Comparison of ENCODE assay signal across 10 cellular contexts in genomic region chr16:64144612-64145011, GRCh38.
"Had no signal": no experiment of that assay in that cellular context is flagged by ENCODE, and none has a peak within 500 bp of the region (broad histone marks: within the 10 kb centered on the region; RNA-seq: fewer than 3 reads in every experiment).

No MANE protein-coding gene starts in this region.

- H3K27ac Mint-ChIP-seq: activated CD4-positive, alpha-beta memory T cell treated with anti-CD3 and anti-CD28 coated beads for 36 hours; activated naive CD4-positive, alpha-beta T cell treated with anti-CD3 and anti-CD28 coated beads, Interleukin-2, amount 10 ng/mL, durations not matched to agents 7 days and 5 days; activated T-cell treated with anti-CD3 and anti-CD28 coated beads, Interleukin-2, amount 50 U/mL, for 24 hours; stimulated activated effector memory CD8-positive, alpha-beta T cell treated with anti-CD3 and anti-CD28 coated beads, Interleukin-12 subunit alpha, Interleukin-12 subunit beta, amount 100 ng/mL, for 72 hours had no signal

- H3K27me3 Mint-ChIP-seq: activated CD4-positive, alpha-beta memory T cell treated with anti-CD3 and anti-CD28 coated beads for 36 hours; activated naive CD4-positive, alpha-beta T cell treated with anti-CD3 and anti-CD28 coated beads, Interleukin-2, amount 10 ng/mL, durations not matched to agents 7 days and 5 days; activated T-cell treated with anti-CD3 and anti-CD28 coated beads, Interleukin-2, amount 50 U/mL, for 24 hours had no signal

- DNase-seq: activated CD4-positive, alpha-beta memory T cell treated with anti-CD3 and anti-CD28 coated beads for 36 hours; activated naive CD4-positive, alpha-beta T cell treated with anti-CD3 and anti-CD28 coated beads, Interleukin-2, amount 10 ng/mL, durations not matched to agents 7 days and 5 days; activated T-cell treated with anti-CD3 and anti-CD28 coated beads, Interleukin-2, amount 50 U/mL, for 24 hours; glutamatergic neuron; pancreas; sigmoid colon; T-helper 1 cell; T1000; WERI-Rb-1 had no signal

- H3K36me3 ChIP-seq: pancreas, sigmoid colon, WERI-Rb-1 had no signal

- H3K27me3 ChIP-seq: pancreas, sigmoid colon had no signal

- H3K4me1 ChIP-seq: pancreas, sigmoid colon had no signal

- H3K4me3 Mint-ChIP-seq: activated CD4-positive, alpha-beta memory T cell treated with anti-CD3 and anti-CD28 coated beads for 36 hours; activated naive CD4-positive, alpha-beta T cell treated with anti-CD3 and anti-CD28 coated beads, Interleukin-2, amount 10 ng/mL, durations not matched to agents 7 days and 5 days; activated T-cell treated with anti-CD3 and anti-CD28 coated beads, Interleukin-2, amount 50 U/mL, for 24 hours; stimulated activated effector memory CD8-positive, alpha-beta T cell treated with anti-CD3 and anti-CD28 coated beads, Interleukin-12 subunit alpha, Interleukin-12 subunit beta, amount 100 ng/mL, for 72 hours had no signal

- H3K4me1 Mint-ChIP-seq: activated naive CD4-positive, alpha-beta T cell treated with anti-CD3 and anti-CD28 coated beads, Interleukin-2, amount 10 ng/mL, durations not matched to agents 7 days and 5 days; stimulated activated effector memory CD8-positive, alpha-beta T cell treated with anti-CD3 and anti-CD28 coated beads, Interleukin-12 subunit alpha, Interleukin-12 subunit beta, amount 100 ng/mL, for 72 hours had no signal

- H3K9me3 ChIP-seq: pancreas, sigmoid colon had no signal

- H3K4me3 ChIP-seq: pancreas, sigmoid colon had no signal

- H3K27ac ChIP-seq: pancreas, sigmoid colon, WERI-Rb-1 had no signal

- ATAC-seq: pancreas; stimulated activated effector memory CD8-positive, alpha-beta T cell treated with anti-CD3 and anti-CD28 coated beads, Interleukin-12 subunit alpha, Interleukin-12 subunit beta, amount 100 ng/mL, for 72 hours had no signal

- H3K36me3 Mint-ChIP-seq: activated CD4-positive, alpha-beta memory T cell treated with anti-CD3 and anti-CD28 coated beads for 36 hours; activated naive CD4-positive, alpha-beta T cell treated with anti-CD3 and anti-CD28 coated beads, Interleukin-2, amount 10 ng/mL, durations not matched to agents 7 days and 5 days; stimulated activated effector memory CD8-positive, alpha-beta T cell treated with anti-CD3 and anti-CD28 coated beads, Interleukin-12 subunit alpha, Interleukin-12 subunit beta, amount 100 ng/mL, for 72 hours had no signal
